In the genomic region with DNA sequence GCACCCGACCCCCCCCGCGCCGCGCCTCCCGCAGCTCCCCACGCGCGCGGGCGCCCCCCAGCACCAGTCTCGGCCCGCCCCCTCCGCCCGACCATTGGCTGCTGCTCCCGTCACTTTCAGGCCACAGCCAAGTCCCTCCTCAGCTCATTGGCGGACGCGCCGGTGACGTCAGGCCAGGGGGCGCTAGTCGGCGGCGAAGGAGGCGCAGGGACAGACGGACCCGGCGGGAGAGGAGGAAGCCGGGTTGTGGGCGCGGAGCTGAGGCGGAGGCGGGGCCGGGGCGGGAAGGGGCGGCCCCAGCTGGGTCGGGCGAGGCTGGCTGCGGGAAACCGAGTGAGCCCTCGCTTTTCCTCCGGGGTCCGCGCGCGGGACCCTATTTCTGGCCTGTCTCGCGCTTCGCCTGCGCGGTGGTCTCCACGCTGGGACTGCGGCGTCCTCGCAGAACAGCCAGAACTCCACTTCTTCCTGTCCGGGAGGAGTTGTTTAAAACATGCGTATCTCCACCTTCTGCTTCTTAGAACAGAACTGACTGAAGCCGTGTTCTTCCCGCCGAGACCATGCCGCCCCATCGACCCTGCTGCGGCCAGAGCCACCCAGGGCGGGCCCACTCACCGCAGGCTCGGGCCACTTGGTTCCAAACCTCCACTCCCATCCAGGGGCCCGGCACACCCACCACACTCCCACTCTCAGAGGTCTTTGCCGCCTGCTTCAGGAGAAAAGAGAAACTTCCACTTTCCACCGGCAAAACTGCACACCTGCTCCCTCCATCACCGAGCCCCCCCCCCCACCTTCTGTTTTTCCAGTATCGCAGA, we compare ENCODE assay signal across 8 cellular contexts.
DNase-seq lines count a peak whose midpoint lies in the region; ATAC-seq lines count a peak whose summit lies in the region.

No MANE protein-coding gene starts in this region.

- peak; percentile 99 for DNase-seq in AG20443 (ENCODE audit: low spot score)
- peak; percentile 82 for DNase-seq in NCI-H2227 treated with DMSO at 0.1 percent for 48 hours (lab: John Stamatoyannopoulos, UW)
- peak; percentile 98 to 100 (median 99) for DNase-seq in activated CD4-positive, CD25-positive, alpha-beta regulatory T cell (lab: John Stamatoyannopoulos, UW)
- DNase-seq in central memory CD4-positive, alpha-beta T cell = peak; percentile 98
- DNase-seq in iris pigment epithelial cell (ENCODE audit: low read depth) = peak; percentile 99
- peak; percentile 100 for DNase-seq in stimulated activated CD4-positive, alpha-beta T cell treated with anti-CD3 and anti-CD28 coated beads, Interleukin-12 subunit alpha, Interleukin-12 subunit beta, amount 100 ng/mL, for 24 hours (ENCODE audit: low read depth in 2 of 2)

- peak; percentile 96 for ATAC-seq in GM19023 (IDR thresholded peaks at IDR 0.05; ENCODE audit: unreplicated experiment)
- ATAC-seq in HG03196 (IDR thresholded peaks at IDR 0.05; ENCODE audit: unreplicated experiment) = peak; percentile 97

Comparison
In these comparisons a context has a peak if more than half of its experiments do, and no peak if none do; other contexts are left out.
1. Peak in every context shown above with its lines: DNase-seq and ATAC-seq.